8 cellular contexts compared by ENCODE assay signal in the genomic region with DNA sequence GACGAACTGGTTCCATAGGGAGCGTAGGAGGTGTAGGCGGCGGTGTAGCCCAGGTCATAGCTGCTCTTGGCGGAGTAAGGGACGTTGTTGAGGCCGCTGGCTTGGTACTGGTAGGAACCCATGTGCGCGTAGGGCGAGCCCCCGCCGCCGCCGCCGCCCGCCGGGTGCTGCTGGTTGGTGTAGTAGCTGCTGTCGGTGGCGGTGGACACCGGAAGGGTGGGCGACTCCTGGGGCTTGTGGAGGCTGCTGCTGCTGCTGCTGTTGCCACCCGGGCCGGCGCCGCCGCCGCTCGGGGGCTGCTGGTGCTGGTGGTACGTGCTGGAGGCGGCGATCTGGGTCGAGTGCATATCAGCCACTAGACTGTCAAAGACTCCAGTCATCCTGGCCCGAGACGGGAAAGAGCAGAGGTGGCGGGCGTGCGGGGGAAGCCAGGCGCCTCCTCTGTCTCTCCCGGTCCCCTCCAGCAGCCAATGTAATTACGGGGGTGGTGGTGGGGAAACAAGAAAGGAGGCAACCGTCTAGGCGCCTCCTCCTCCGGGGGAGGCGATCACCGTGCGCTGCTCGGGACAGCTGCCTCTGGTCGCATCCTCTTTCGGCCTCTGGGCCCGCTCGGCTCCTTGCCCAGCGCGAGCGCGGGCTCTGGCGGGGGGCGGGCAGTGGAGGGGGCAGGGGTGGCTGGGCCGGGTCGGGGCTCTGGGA. TPM values are rescaled to one million over a fixed set of nuclear protein-coding genes. Genes with fewer than 3 reads are reported as not detected.
A peak's percentile ranks its signal among the peaks of the same experiment; 100 is the strongest.
DNase-seq lines count a peak whose midpoint lies in the region; ATAC-seq and TF ChIP-seq lines count a peak whose summit lies in the region.

No MANE protein-coding gene starts in this region.

- 0 to 1% methylated on average over 46 to 55 of the region's 59 CpGs for WGBS in lower leg skin, 2 donors
- WGBS in urinary bladder, result 1% methylated on average over 59 of the region's 59 CpGs

- TF ChIP-seq CTCF in RWPE1 (conservative IDR thresholded peaks at IDR 0.05; ENCODE audit: low read depth) (no peak), lower leg skin (IDR thresholded peaks at IDR 0.05) (no peak)

- no peaks in the 10 kb centered on the region for H3K36me3 ChIP-seq in urinary bladder (ENCODE audit: insufficient read depth)

- TF ChIP-seq POLR2A in lower leg skin (IDR thresholded peaks at IDR 0.05), result no peak

- DNase-seq in DMS53 (lab: John Stamatoyannopoulos, UW), result peak; percentile 91
- no peak for DNase-seq in RWPE1 (ENCODE audit: low spot score)
- DNase-seq in cerebellar cortex (ENCODE audit: low spot score), result peak; percentile 78
- peak in 1 of 2 donors; percentile 87 for DNase-seq in lower leg skin (ENCODE audit: low spot score in 2 of 2)
- DNase-seq in NCI-H1417 treated with DMSO at 0.1 percent for 48 hours (lab: John Stamatoyannopoulos, UW), result no peak

- H3K27ac ChIP-seq in RWPE1 (peak overlapping the region; percentile 100), urinary bladder (ENCODE audit: low read depth) (no peak overlapping the region)

- POLR2A ChIA-PET in RWPE1 (lab: Yijun Ruan, JAX; ENCODE audit: low non-redundant PET), result no interaction called here

- CTCF ChIA-PET in RWPE1 (lab: Yijun Ruan, JAX), result interaction anchor here (0.6 to 0.9 kb wide), 4 partner anchors 25 to 400 kb away, joined by 3 to 4 read pairs (median 4); no protein-coding TSS in a partner anchor

- peaks cover 3% of the 10 kb centered on the region for H3K4me1 ChIP-seq in urinary bladder (ENCODE audit: insufficient read depth)

- intact Hi-C loops in lower leg skin (cut with DNase I; ENCODE audit: low total_unique reads), result loop anchor here (5.0 to 10.0 kb wide), 2 partner anchors 290 to 398 kb away; no protein-coding TSS in a partner anchor

- H3K4me3 ChIP-seq in lower leg skin (ENCODE audit: low read depth, poor library complexity, severe bottlenecking) (peak overlapping the region; percentile 24), urinary bladder (ENCODE audit: low read depth, low read length) (peak overlapping the region; percentile 49)

- peak; percentile 49 for ATAC-seq in GM19395 (IDR thresholded peaks at IDR 0.05; ENCODE audit: unreplicated experiment)
- ATAC-seq in HG03378 (IDR thresholded peaks at IDR 0.05; ENCODE audit: unreplicated experiment), result peak; percentile 2

RNA-seq across cellular contexts. Expression of gene DLX2, which starts 0.4 kb away (rescaled TPM):
- total RNA-seq in lower leg skin (under 1 TPM in 3 of 4 donors, not detected in 1; 0.17 to 0.42 (median 0.19) TPM), urinary bladder (not detected)
- polyA plus RNA-seq in urinary bladder, result 0.08 TPM

RNA-seq across cellular contexts. Expression of gene DLX1, which starts 17.0 kb away (rescaled TPM):
- 1 to 10 TPM in 2 of 4 donors, under 1 TPM in 2; 0.23 to 1.4 (median 0.79) TPM for total RNA-seq in lower leg skin
- 0.21 TPM for total RNA-seq in urinary bladder
- 0.41 TPM for polyA plus RNA-seq in urinary bladder

Comparison
In these comparisons a context has a peak if more than half of its experiments do, and no peak if none do; other contexts are left out.
1. DNase-seq: peak in DMS53 (single experiment) and cerebellar cortex (single experiment); none in RWPE1 (single experiment) and NCI-H1417 treated with DMSO at 0.1 percent for 48 hours (single experiment).